8 cellular contexts compared by ENCODE assay signal in genomic region chr6:37783831-37784584, GRCh38. TPM values are rescaled to one million over a fixed set of nuclear protein-coding genes. Genes with fewer than 3 reads are reported as not detected.
DNase-seq lines count a peak whose midpoint lies in the region; ATAC-seq and TF ChIP-seq lines count a peak whose summit lies in the region.

No MANE protein-coding gene starts in this region.

- no peaks in the 10 kb centered on the region for H3K9me3 ChIP-seq in iPS-20b (ENCODE audit: insufficient read depth, low read depth, low read length)
- no peaks in the 10 kb centered on the region for H3K9me3 ChIP-seq in skeletal muscle tissue (ENCODE audit: control insufficient read depth in 3 of 3, low read length in 3 of 3)

- H3K27me3 ChIP-seq in iPS-20b (ENCODE audit: insufficient read depth, low read length) (peaks cover 24% of the 10 kb centered on the region), skeletal muscle tissue (ENCODE audit: control insufficient read depth in 3 of 3, insufficient read depth in 3 of 3, low read length in 3 of 3) (peaks cover 0 to 14% (median 6%) of the 10 kb centered on the region in 3 donors)

- in situ Hi-C loops in astrocyte of the spinal cord (cut with HindIII; ENCODE audit: low sequenced_read_pairs): no loop called here

- POLR2A ChIA-PET in GM10248 (lab: Yijun Ruan, JAX): interaction anchor here (1.3 kb wide), 1 partner anchor 37 kb away, joined by 3 read pairs; no protein-coding TSS in a partner anchor

- CTCF ChIA-PET in GM10248 (lab: Yijun Ruan, JAX): interaction anchor here (1.0 to 1.7 kb wide), 3 partner anchors 7 to 91 kb away, joined by 3 to 8 read pairs (median 3); no protein-coding TSS in a partner anchor

- H3K4me3 ChIP-seq in astrocyte of the spinal cord (ENCODE audit: low read depth, low read length): peak overlapping the region; percentile 32
- peak overlapping the region; percentile 77 for H3K4me3 ChIP-seq in iPS-20b (ENCODE audit: low read length)
- H3K4me3 ChIP-seq in skeletal muscle tissue (ENCODE audit: low read length in 3 of 3): peak overlapping the region; percentile 64 to 77 (median 65)

- TF ChIP-seq CTCF in GM10248 (IDR thresholded peaks at IDR 0.05; ENCODE audit: control extremely low read depth, extremely low read depth, low read depth, missing control alignments) (no peak), astrocyte of the spinal cord (IDR thresholded peaks at IDR 0.05; ENCODE audit: low read depth, low read length) (peak; percentile 16)

- DNase-seq in GM10248 (ENCODE audit: extremely low spot score) (peak; percentile 64), NCI-H2171 treated with DMSO at 0.1 percent for 48 hours (lab: John Stamatoyannopoulos, UW) (peak; percentile 64), astrocyte of the spinal cord (ENCODE audit: low read depth, low spot score) (peak; percentile 22)
- no peak for DNase-seq in activated CD4-positive, CD25-positive, alpha-beta regulatory T cell (lab: John Stamatoyannopoulos, UW)

- no peaks in the 10 kb centered on the region for H3K36me3 ChIP-seq in iPS-20b (ENCODE audit: insufficient read depth, low read depth, low read length)
- H3K36me3 ChIP-seq in skeletal muscle tissue (ENCODE audit: control insufficient read depth in 3 of 3, insufficient read depth in 3 of 3, low read length in 3 of 3): no peaks in the 10 kb centered on the region

- H3K9ac ChIP-seq in iPS-20b (ENCODE audit: low read depth, low read length): peak overlapping the region; percentile 79; the same call in 1 of the 2 replicates
- H3K9ac ChIP-seq in skeletal muscle tissue (ENCODE audit: low read depth in 1 of 3, low read length in 3 of 3): peak overlapping the region; percentile 66 to 78 (median 74)

- H3K4me1 ChIP-seq in iPS-20b (ENCODE audit: insufficient read depth, low read length) (peaks cover 26% of the 10 kb centered on the region), skeletal muscle tissue (ENCODE audit: control insufficient read depth in 3 of 3, insufficient read depth in 3 of 3, low read length in 3 of 3) (peaks cover 12 to 14% (median 13%) of the 10 kb centered on the region in 3 donors)

- ATAC-seq in GM21423 (IDR thresholded peaks at IDR 0.05; ENCODE audit: unreplicated experiment): no peak
- ATAC-seq in GM21381 (IDR thresholded peaks at IDR 0.05; ENCODE audit: unreplicated experiment): no peak

- H3K27ac ChIP-seq in iPS-20b (ENCODE audit: low read length) (peak overlapping the region; percentile 36), skeletal muscle tissue (ENCODE audit: low read depth, low read length) (no peak overlapping the region)

RNA-seq across cellular contexts. Expression of gene ZFAND3, which starts 35.5 kb away (rescaled TPM):
- total RNA-seq in skeletal muscle tissue: 23.0 TPM

Comparison
In these comparisons a context has a peak if more than half of its experiments do, and no peak if none do; other contexts are left out.
1. DNase-seq: peak in GM10248 (single experiment), NCI-H2171 treated with DMSO at 0.1 percent for 48 hours (single experiment) and astrocyte of the spinal cord (single experiment); none in activated CD4-positive, CD25-positive, alpha-beta regulatory T cell (0 of 4).
2. Peak in every context shown above with its lines, with median percentiles within 50 percentile points of each other: H3K4me3 ChIP-seq.